15 cellular contexts compared by ENCODE assay signal in the genomic region with DNA sequence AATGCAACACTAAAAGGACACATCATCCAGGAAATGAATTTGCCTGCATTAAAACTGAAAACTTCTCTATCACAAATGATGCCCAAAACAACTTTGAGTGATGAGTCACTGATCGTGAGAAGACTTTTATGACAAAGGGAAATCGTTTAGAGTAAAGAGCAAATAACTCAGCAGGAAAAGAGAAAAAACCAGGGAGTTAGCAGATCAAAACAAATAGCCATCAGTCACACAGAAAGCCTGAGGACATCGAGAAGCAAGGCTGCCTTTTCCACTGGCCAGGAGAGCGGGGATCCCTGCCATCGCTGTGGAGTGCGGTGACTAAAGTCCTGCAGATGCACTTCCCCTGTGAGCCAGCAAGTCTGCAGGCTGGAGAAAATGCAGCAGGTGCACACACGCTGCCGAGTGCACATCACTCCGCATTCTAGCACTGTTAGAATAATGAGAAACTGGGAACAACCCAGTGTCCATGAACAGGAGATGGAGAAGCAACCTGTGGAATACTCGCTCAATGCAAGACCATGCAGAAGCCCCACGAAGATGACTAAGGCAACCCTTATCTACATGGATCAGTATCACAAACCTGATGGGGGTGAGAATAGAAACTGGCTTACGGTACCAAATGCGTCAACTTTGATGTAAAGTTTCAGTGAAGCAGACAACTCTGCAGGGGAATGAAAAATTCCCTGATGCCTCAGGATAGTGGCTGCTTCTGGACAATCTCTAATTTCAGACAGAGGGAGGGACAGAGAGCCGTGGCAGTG.
A peak's percentile ranks its signal among the peaks of the same experiment; 100 is the strongest.
DNase-seq lines count a peak whose midpoint lies in the region; ATAC-seq and TF ChIP-seq lines count a peak whose summit lies in the region.
"Had no signal": no experiment of that assay in that cellular context is flagged by ENCODE, and none has a peak within 500 bp of the region (broad histone marks: within the 10 kb centered on the region; RNA-seq: fewer than 3 reads in every experiment).

No MANE protein-coding gene starts in this region.

- H3K36me3 Mint-ChIP-seq in activated CD4-positive, alpha-beta memory T cell treated with anti-CD3 and anti-CD28 coated beads for 36 hours, result no peaks in the 10 kb centered on the region
- H3K36me3 Mint-ChIP-seq: brain, type B pancreatic cell had no signal

- H3K36me3 ChIP-seq in mesenchymal stem cell (ENCODE audit: control insufficient read depth in 1 of 2, insufficient read depth in 2 of 2, low read depth in 1 of 2, low read length in 2 of 2), result peaks cover 0 to 4% of the 10 kb centered on the region in 2 experiments
- no peaks in the 10 kb centered on the region for H3K36me3 ChIP-seq in gastrocnemius medialis
- H3K36me3 ChIP-seq: spleen had no signal

- H3K27ac ChIP-seq in mesenchymal stem cell (ENCODE audit: low read length, poor library complexity, severe bottlenecking) (no peak overlapping the region), gastrocnemius medialis (no peak overlapping the region)
- H3K27ac ChIP-seq: spleen had no signal

- no peak overlapping the region for H4K8ac ChIP-seq in mesenchymal stem cell (ENCODE audit: low read length)

- no peak overlapping the region for H2BK12ac ChIP-seq in mesenchymal stem cell (ENCODE audit: low read length in 2 of 2)

- no peak for TF ChIP-seq CTCF in gastrocnemius medialis (IDR thresholded peaks at IDR 0.05 in 4 of 5, conservative IDR thresholded peaks at IDR 0.05 in 1 of 5)

- in situ Hi-C loops in gastrocnemius medialis (cut with MboI; ENCODE audit: low sequenced_read_pairs in 4 of 4), result no loop called here

- ATAC-seq in left ventricle myocardium superior (no peak), gastrocnemius medialis (no peak)

- no peaks in the 10 kb centered on the region for H3K9me3 Mint-ChIP-seq in activated CD4-positive, alpha-beta memory T cell treated with anti-CD3 and anti-CD28 coated beads for 36 hours
- H3K9me3 Mint-ChIP-seq: endodermal cell, type B pancreatic cell had no signal

- POLR2A ChIA-PET in activated CD4-positive, alpha-beta memory T cell treated with anti-CD3 and anti-CD28 coated beads for 36 hours (lab: Charles Lee), result no interaction called here

- no peak overlapping the region for H3K4ac ChIP-seq in mesenchymal stem cell (ENCODE audit: low read depth in 1 of 2, low read length in 2 of 2)

- H3K4me1 Mint-ChIP-seq in activated CD4-positive, alpha-beta memory T cell treated with anti-CD3 and anti-CD28 coated beads for 36 hours (ENCODE audit: low read depth), result peaks cover 10% of the 10 kb centered on the region
- H3K4me1 Mint-ChIP-seq: brain had no signal

- H2AK5ac ChIP-seq in mesenchymal stem cell (ENCODE audit: low read length, severe bottlenecking), result no peak overlapping the region

- no peak overlapping the region for H2BK15ac ChIP-seq in mesenchymal stem cell (ENCODE audit: low read depth, poor library complexity, severe bottlenecking)

- peak; percentile 2 for DNase-seq in NCI-H2227 (lab: John Stamatoyannopoulos, UW; ENCODE audit: unreplicated experiment)
- DNase-seq in NCI-H2227 treated with DMSO at 0.1 percent for 48 hours (lab: John Stamatoyannopoulos, UW), result no peak
- peak; percentile 24 for DNase-seq in GM04504 (ENCODE audit: low read depth)
- peak; percentile 16 for DNase-seq in activated CD4-positive, alpha-beta memory T cell treated with anti-CD3 and anti-CD28 coated beads for 36 hours
- no peak for DNase-seq in mesenchymal stem cell
- no peak for DNase-seq in T-helper 9 cell
- DNase-seq in left ventricle myocardium superior, result no peak
- DNase-seq in gastrocnemius medialis, result no peak
- DNase-seq: DMS 273 treated with DMSO at 0.1 percent for 48 hours, endodermal cell, mesendoderm, NCI-H524, spleen had no signal

- intact Hi-C loops in activated CD4-positive, alpha-beta memory T cell treated with anti-CD3 and anti-CD28 coated beads for 36 hours (cut with micrococcal nuclease), result loop anchor here (1.0 to 2.0 kb wide), 2 partner anchors 42 to 87 kb away; no protein-coding TSS in a partner anchor
- intact Hi-C loops in left ventricle myocardium superior (cut with micrococcal nuclease), result no loop called here
- intact Hi-C loops in gastrocnemius medialis (cut with DNase I; ENCODE audit: low total_unique reads), result no loop called here

- H4K91ac ChIP-seq in mesenchymal stem cell (ENCODE audit: low read length), result no peak overlapping the region

- peaks cover 0 to 12% of the 10 kb centered on the region in 2 experiments for H3K27me3 ChIP-seq in mesenchymal stem cell (ENCODE audit: control insufficient read depth in 1 of 2, insufficient read depth in 1 of 2, low read length in 2 of 2)
- no peaks in the 10 kb centered on the region for H3K27me3 ChIP-seq in gastrocnemius medialis

- H3K9ac ChIP-seq in mesenchymal stem cell (ENCODE audit: low read length), result no peak overlapping the region

- H3K18ac ChIP-seq in mesenchymal stem cell (ENCODE audit: low read depth in 1 of 2, low read length in 2 of 2), result no peak overlapping the region

- no peaks in the 10 kb centered on the region for H3K79me1 ChIP-seq in mesenchymal stem cell (replicated peaks; ENCODE audit: low read length, poor library complexity, severe bottlenecking)

- peak overlapping the region; percentile 53 for H2AFZ ChIP-seq in mesenchymal stem cell (ENCODE audit: low read depth, low read length)

- H3K4me3 Mint-ChIP-seq in activated CD4-positive, alpha-beta memory T cell treated with anti-CD3 and anti-CD28 coated beads for 36 hours, result no peak overlapping the region
- H3K4me3 Mint-ChIP-seq: brain, endodermal cell, type B pancreatic cell had no signal

- WGBS in mesenchymal stem cell, result 64% methylated on average over 13 of the region's 14 CpGs

- no peak overlapping the region for H3K27ac Mint-ChIP-seq in activated CD4-positive, alpha-beta memory T cell treated with anti-CD3 and anti-CD28 coated beads for 36 hours
- H3K27ac Mint-ChIP-seq: brain, endodermal cell, type B pancreatic cell had no signal

- H3K4me1 ChIP-seq in mesenchymal stem cell (ENCODE audit: control insufficient read depth, insufficient read depth, low read depth, low read length) (peaks cover 3% of the 10 kb centered on the region), gastrocnemius medialis (no peaks in the 10 kb centered on the region)
- H3K4me1 ChIP-seq: spleen had no signal

- H3K27me3 Mint-ChIP-seq in activated CD4-positive, alpha-beta memory T cell treated with anti-CD3 and anti-CD28 coated beads for 36 hours, result peaks cover 19% of the 10 kb centered on the region

- H3K14ac ChIP-seq in mesenchymal stem cell (ENCODE audit: low read length in 2 of 2), result no peak overlapping the region

- H3K23ac ChIP-seq in mesenchymal stem cell (ENCODE audit: low read length in 2 of 2), result no peak overlapping the region

- H3K4me2 ChIP-seq in mesenchymal stem cell (ENCODE audit: low read length, poor library complexity, severe bottlenecking), result no peak overlapping the region

- CTCF ChIA-PET in activated CD4-positive, alpha-beta memory T cell treated with anti-CD3 and anti-CD28 coated beads for 36 hours (lab: Charles Lee), result interaction anchor here (0.7 kb wide), 1 partner anchor 43 kb away, joined by 3 read pairs; no protein-coding TSS in a partner anchor

- H3K9me3 ChIP-seq in mesenchymal stem cell (ENCODE audit: control insufficient read depth, low read length) (no peaks in the 10 kb centered on the region), gastrocnemius medialis (no peaks in the 10 kb centered on the region)
- H3K9me3 ChIP-seq: spleen had no signal

- TF ChIP-seq POLR2A in gastrocnemius medialis (IDR thresholded peaks at IDR 0.05), result no peak

- H3K4me3 ChIP-seq in mesenchymal stem cell (ENCODE audit: insufficient read depth in 1 of 2, low read depth in 1 of 2, low read length in 2 of 2) (no peak overlapping the region), gastrocnemius medialis (no peak overlapping the region)
- H3K4me3 ChIP-seq: spleen had no signal

- H2BK5ac ChIP-seq in mesenchymal stem cell (ENCODE audit: low read depth, low read length, poor library complexity, severe bottlenecking), result no peak overlapping the region

- H2BK120ac ChIP-seq in mesenchymal stem cell (ENCODE audit: low read depth, low read length), result no peak overlapping the region

Comparison
In these comparisons a context has a peak if more than half of its experiments do, and no peak if none do; other contexts are left out.
1. DNase-seq: peak in NCI-H2227 (single experiment), GM04504 (single experiment) and activated CD4-positive, alpha-beta memory T cell treated with anti-CD3 and anti-CD28 coated beads for 36 hours (single experiment); none in NCI-H2227 treated with DMSO at 0.1 percent for 48 hours (single experiment), mesenchymal stem cell (single experiment), T-helper 9 cell (single experiment), left ventricle myocardium superior (single experiment) and gastrocnemius medialis (0 of 2).